Comparison of ENCODE assay signal across 12 cellular contexts in genomic region chr9:68974431-68974830, GRCh38. TPM values are rescaled to one million over a fixed set of nuclear protein-coding genes. Genes with fewer than 3 reads are reported as not detected.
DNase-seq lines count a peak whose midpoint lies in the region; ATAC-seq, FAIRE-seq and TF ChIP-seq lines count a peak whose summit lies in the region.
"Had no signal": no experiment of that assay in that cellular context is flagged by ENCODE, and none has a peak within 500 bp of the region (broad histone marks: within the 10 kb centered on the region; RNA-seq: fewer than 3 reads in every experiment).

No MANE protein-coding gene starts in this region.

- H3K36me3 Mint-ChIP-seq in glutamatergic neuron (ENCODE audit: unreplicated experiment) = no peaks in the 10 kb centered on the region

- peaks cover 0 to 8% (median 4%) of the 10 kb centered on the region in 3 donors for H3K4me1 ChIP-seq in pancreas

- no peak for FAIRE-seq in pancreas (lab: Jason Lieb, UNC)
- FAIRE-seq: A204.1, H1 had no signal

- H3K27ac Mint-ChIP-seq in glutamatergic neuron (ENCODE audit: unreplicated experiment) = no peak overlapping the region

- WGBS in pancreas, 2 donors = 66 to 77% methylated on average over 5 of the region's 5 CpGs

- no peaks in the 10 kb centered on the region for H3K36me3 ChIP-seq in pancreas

- DNase-seq in activated CD4-positive, alpha-beta T cell treated with anti-CD3 and anti-CD28 coated beads for 48 hours = peak; percentile 51
- DNase-seq in activated CD4-positive, alpha-beta T cell treated with anti-CD3 and anti-CD28 coated beads for 1 hour = no peak
- DNase-seq in pancreas (no peak), NCI-H1092 (lab: John Stamatoyannopoulos, UW) (no peak), hippocampal formation (lab: John Stamatoyannopoulos, UW) (no peak), glutamatergic neuron (no peak)
- DNase-seq: activated CD8-positive, alpha-beta memory T cell treated with anti-CD3 and anti-CD28 coated beads, Interleukin-2, amount 50 U/mL, for 4 hours had no signal

- no peak for TF ChIP-seq CTCF in pancreas (IDR thresholded peaks at IDR 0.05)
- TF ChIP-seq CTCF in glutamatergic neuron (IDR thresholded peaks at IDR 0.05; ENCODE audit: partially characterized antibody, unreplicated experiment) = no peak

- no peak overlapping the region for H3K4me3 ChIP-seq in pancreas

- no peak overlapping the region for H3K27ac ChIP-seq in pancreas

- H3K4me3 Mint-ChIP-seq in glutamatergic neuron (ENCODE audit: unreplicated experiment) = no peak overlapping the region

- ATAC-seq in GM21619 (IDR thresholded peaks at IDR 0.05; ENCODE audit: unreplicated experiment) (peak; percentile 93), HG03520 (IDR thresholded peaks at IDR 0.05; ENCODE audit: unreplicated experiment) (peak; percentile 98), pancreas (peak; percentile 21 to 35 (median 28))

- H3K27me3 Mint-ChIP-seq in glutamatergic neuron (ENCODE audit: unreplicated experiment) = no peaks in the 10 kb centered on the region

- no peaks in the 10 kb centered on the region for H3K9me3 Mint-ChIP-seq in glutamatergic neuron (ENCODE audit: unreplicated experiment)

- no peaks in the 10 kb centered on the region for H3K9me3 ChIP-seq in pancreas

- intact Hi-C loops in pancreas (cut with DNase I) = no loop called here

- H3K4me1 Mint-ChIP-seq in glutamatergic neuron (ENCODE audit: low read depth, unreplicated experiment) = peaks cover under 1% of the 10 kb centered on the region

- H3K27me3 ChIP-seq in pancreas = no peaks in the 10 kb centered on the region

RNA-seq across cellular contexts. Expression of gene PRKACG, which starts 39.5 kb away (rescaled TPM):
- total RNA-seq in pancreas (not detected), glutamatergic neuron (ENCODE audit: unreplicated experiment) (not detected)
- polyA plus RNA-seq in pancreas = not detected
- total RNA-seq: H1, osteocyte had no signal
- polyA plus RNA-seq: H1 had no signal

Comparison
In these comparisons a context has a peak if more than half of its experiments do, and no peak if none do; other contexts are left out.
1. ATAC-seq: peak in every context shown above with its lines; median percentile 98 in HG03520; 93 in GM21619; 28 in pancreas.